Comparison of ENCODE assay signal across 8 cellular contexts in the genomic region with DNA sequence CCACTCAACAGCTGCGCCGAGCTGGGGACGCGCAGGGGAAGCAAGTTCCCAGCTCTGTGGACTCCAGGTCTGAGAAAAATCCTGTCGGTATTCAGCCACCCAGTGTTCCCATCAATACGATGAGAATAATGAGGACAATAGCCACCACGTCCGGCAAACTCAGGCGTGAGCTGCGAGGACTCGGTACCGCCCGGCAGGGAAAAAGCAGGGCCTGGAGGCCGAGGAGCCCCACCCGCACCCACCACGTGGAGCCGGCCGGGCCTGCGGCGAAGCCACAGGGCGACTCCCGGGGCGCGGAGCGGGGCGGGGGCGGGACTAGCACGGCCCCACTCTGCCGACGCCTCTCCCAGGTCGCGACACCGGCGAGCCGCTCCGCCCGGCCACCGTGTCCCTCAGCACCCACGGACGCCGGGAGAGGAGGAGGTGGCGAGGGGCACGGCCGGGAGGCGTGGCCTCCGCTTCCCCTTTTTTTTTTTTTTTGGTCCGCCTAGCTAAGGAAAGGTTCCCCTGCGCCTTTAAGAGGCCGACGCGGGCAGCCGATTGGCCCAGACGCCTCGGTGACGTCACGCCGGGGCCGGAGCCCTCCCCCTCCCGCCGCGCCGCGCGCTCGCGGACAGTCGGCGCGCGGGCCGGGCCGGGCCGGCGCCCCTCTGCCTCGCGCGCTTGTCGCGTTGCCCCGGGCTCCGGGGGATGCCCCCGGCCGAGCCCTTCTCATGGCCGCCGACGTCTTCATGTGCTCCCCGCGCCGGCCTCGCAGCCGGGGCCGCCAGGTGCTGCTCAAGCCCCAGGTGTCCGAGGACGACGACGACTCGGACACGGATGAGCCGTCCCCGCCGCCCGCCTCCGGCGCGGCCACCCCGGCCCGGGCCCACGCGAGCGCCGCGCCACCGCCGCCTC. TPM values are rescaled to one million over a fixed set of nuclear protein-coding genes. Genes with fewer than 3 reads are reported as not detected.
A peak's percentile ranks its signal among the peaks of the same experiment; 100 is the strongest.
DNase-seq lines count a peak whose midpoint lies in the region; ATAC-seq, FAIRE-seq and TF ChIP-seq lines count a peak whose summit lies in the region.

A gene with protein sequence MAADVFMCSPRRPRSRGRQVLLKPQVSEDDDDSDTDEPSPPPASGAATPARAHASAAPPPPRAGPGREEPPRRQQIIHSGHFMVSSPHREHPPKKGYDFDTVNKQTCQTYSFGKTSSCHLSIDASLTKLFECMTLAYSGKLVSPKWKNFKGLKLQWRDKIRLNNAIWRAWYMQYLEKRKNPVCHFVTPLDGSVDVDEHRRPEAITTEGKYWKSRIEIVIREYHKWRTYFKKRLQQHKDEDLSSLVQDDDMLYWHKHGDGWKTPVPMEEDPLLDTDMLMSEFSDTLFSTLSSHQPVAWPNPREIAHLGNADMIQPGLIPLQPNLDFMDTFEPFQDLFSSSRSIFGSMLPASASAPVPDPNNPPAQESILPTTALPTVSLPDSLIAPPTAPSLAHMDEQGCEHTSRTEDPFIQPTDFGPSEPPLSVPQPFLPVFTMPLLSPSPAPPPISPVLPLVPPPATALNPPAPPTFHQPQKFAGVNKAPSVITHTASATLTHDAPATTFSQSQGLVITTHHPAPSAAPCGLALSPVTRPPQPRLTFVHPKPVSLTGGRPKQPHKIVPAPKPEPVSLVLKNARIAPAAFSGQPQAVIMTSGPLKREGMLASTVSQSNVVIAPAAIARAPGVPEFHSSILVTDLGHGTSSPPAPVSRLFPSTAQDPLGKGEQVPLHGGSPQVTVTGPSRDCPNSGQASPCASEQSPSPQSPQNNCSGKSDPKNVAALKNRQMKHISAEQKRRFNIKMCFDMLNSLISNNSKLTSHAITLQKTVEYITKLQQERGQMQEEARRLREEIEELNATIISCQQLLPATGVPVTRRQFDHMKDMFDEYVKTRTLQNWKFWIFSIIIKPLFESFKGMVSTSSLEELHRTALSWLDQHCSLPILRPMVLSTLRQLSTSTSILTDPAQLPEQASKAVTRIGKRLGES (plus strand): TSS at position 616 of the 897 bp plus-strand sequence. CDS start 98 bp downstream, at position 714.

- no peaks in the 10 kb centered on the region for H3K9me3 ChIP-seq in kidney (ENCODE audit: control insufficient read depth in 1 of 2, low read length in 2 of 2)

- peak within 1 kb of the TSS; percentile 86 for H3K27ac Mint-ChIP-seq in central memory CD8-positive, alpha-beta T cell (ENCODE audit: low read depth)

- H3K4me3 Mint-ChIP-seq in central memory CD8-positive, alpha-beta T cell = peak within 1 kb of the TSS; percentile 89

- no peaks in the 10 kb centered on the region for H3K36me3 ChIP-seq in kidney (ENCODE audit: control insufficient read depth in 1 of 2, insufficient read depth in 2 of 2, low read length in 2 of 2)

- H3K4me3 ChIP-seq in kidney (ENCODE audit: low read length in 2 of 2) = peak within 1 kb of the TSS; percentile 83 to 94

- intact Hi-C loops in kidney (cut with DNase I) = no loop called here

- peak; percentile 97 for DNase-seq in AG08396 (ENCODE audit: low spot score)
- peak; percentile 78 for DNase-seq in NCI-H446 treated with DMSO at 0.1 percent for 48 hours (lab: John Stamatoyannopoulos, UW)
- DNase-seq in central memory CD8-positive, alpha-beta T cell (ENCODE audit: low spot score in 2 of 2) = peak; percentile 74 to 77
- peak; percentile 98 for DNase-seq in kidney
- DNase-seq in stimulated activated CD4-positive, alpha-beta T cell treated with anti-CD3 and anti-CD28 coated beads, Interleukin-15, amount 100 ng/mL, for 48 hours (ENCODE audit: low read depth in 2 of 2) = peak; percentile 78 to 85

- peaks cover 14 to 25% of the 10 kb centered on the region in 2 donors for H3K4me1 ChIP-seq in kidney (ENCODE audit: control insufficient read depth in 1 of 2, insufficient read depth in 1 of 2, low read depth in 1 of 2, low read length in 2 of 2)

- peaks cover 43% of the 10 kb centered on the region for H3K4me1 Mint-ChIP-seq in central memory CD8-positive, alpha-beta T cell

- peaks cover 11% of the 10 kb centered on the region for H3K36me3 Mint-ChIP-seq in central memory CD8-positive, alpha-beta T cell (ENCODE audit: insufficient read depth)

- FAIRE-seq in kidney (lab: Jason Lieb, UNC) = no peak

- ATAC-seq in GM19023 (IDR thresholded peaks at IDR 0.05; ENCODE audit: unreplicated experiment) (peak; percentile 88), HG03280 (IDR thresholded peaks at IDR 0.05; ENCODE audit: unreplicated experiment) (peak; percentile 91)
- peak; percentile 81 to 82 for ATAC-seq in activated CD4-positive, CD25-positive, alpha-beta regulatory T cell treated with anti-CD3 and anti-CD28 coated beads, Interleukin-2, amount 50 U/mL, for 24 hours
- peak; percentile 75 for ATAC-seq in central memory CD8-positive, alpha-beta T cell (replicated peaks; ENCODE audit: extremely low read depth, poor library complexity, severe bottlenecking)

- peak within 1 kb of the TSS; percentile 89 to 93 for H3K9ac ChIP-seq in kidney (ENCODE audit: low read length in 2 of 2)

- no peaks in the 10 kb centered on the region for H3K27me3 Mint-ChIP-seq in central memory CD8-positive, alpha-beta T cell

- no peak for TF ChIP-seq CTCF in kidney (IDR thresholded peaks at IDR 0.05; ENCODE audit: borderline replicate concordance, extremely low read depth, insufficient read depth)

- H3K9me3 Mint-ChIP-seq in central memory CD8-positive, alpha-beta T cell = no peaks in the 10 kb centered on the region

- H3K27ac ChIP-seq in kidney (ENCODE audit: low read depth in 2 of 2, low read length in 2 of 2) = peak within 1 kb of the TSS; percentile 68 to 81

RNA-seq across cellular contexts. Expression of the gene that starts here (rescaled TPM):
- total RNA-seq in kidney = 67.6 TPM
- polyA plus RNA-seq in kidney (ENCODE audit: insufficient read depth, low read depth, low replicate concordance) = 10.9 TPM

Comparison
In these comparisons a context has a peak if more than half of its experiments do, and no peak if none do; other contexts are left out.
1. Peak in every context shown above with its lines: DNase-seq, ATAC-seq, H3K4me3 ChIP-seq and H3K27ac ChIP-seq.